In genomic region chr12:99383258-99383657, GRCh38 we compare ENCODE assay signal across 25 cellular contexts.
"Had no signal": no experiment of that assay in that cellular context is flagged by ENCODE, and none has a peak within 500 bp of the region (broad histone marks: within the 10 kb centered on the region; RNA-seq: fewer than 3 reads in every experiment).

No MANE protein-coding gene starts in this region.

- H2AFZ ChIP-seq: hepatocyte had no signal

- DNase-seq: activated CD4-positive, alpha-beta memory T cell treated with anti-CD3 and anti-CD28 coated beads for 36 hours; activated CD4-positive, alpha-beta T cell treated with anti-CD3 and anti-CD28 coated beads for 48 hours; activated effector memory CD4-positive, alpha-beta T cell treated with Interleukin-2 at 50 U/mL for 16 hours; activated naive CD4-positive, alpha-beta T cell treated with anti-CD3 and anti-CD28 coated beads for 36 hours; activated naive CD8-positive, alpha-beta T cell treated with anti-CD3 and anti-CD28 coated beads, Interleukin-2, amount 10 ng/mL, durations not matched to agents 7 days and 5 days; activated T-cell treated with anti-CD3 and anti-CD28 coated beads, Interleukin-2, amount 50 U/mL, for 48 hours; amniotic stem cell; cerebellar nuclear complex; glutamatergic neuron; immature natural killer cell; left ventricle myocardium inferior; naive thymus-derived CD8-positive, alpha-beta T cell; retina; sigmoid colon; stimulated activated CD4-positive, alpha-beta T cell treated with anti-CD3 and anti-CD28 coated beads, Interleukin-15, amount 100 ng/mL, for 24 hours; stimulated activated CD8-positive, alpha-beta memory T cell treated with anti-CD3 and anti-CD28 coated beads, Interleukin-4, amount 100 ng/mL, for 48 hours; stimulated activated naive B cell treated with anti-CD40 and anti-IgM and Interleukin-4, amounts not matched to agents 10 μg/mL and 1 μg/mL and 100 μg/mL, for 72 hours; testis had no signal

- H3K9me3 ChIP-seq: breast epithelium, esophagus muscularis mucosa, left ventricle myocardium inferior, sigmoid colon, testis, vagina had no signal

- H3K27me3 ChIP-seq: breast epithelium, esophagus muscularis mucosa, hepatocyte, sigmoid colon, testis, vagina had no signal

- ATAC-seq: naive thymus-derived CD8-positive, alpha-beta T cell; stimulated activated naive B cell treated with anti-CD40 and anti-IgM and Interleukin-4, amounts not matched to agents 10 μg/mL and 1 μg/mL and 100 μg/mL, for 72 hours had no signal

- H3K4me1 ChIP-seq: breast epithelium, left ventricle myocardium inferior, testis, vagina had no signal

- H3K4me2 ChIP-seq: hepatocyte, smooth muscle cell had no signal

- H3K4me3 ChIP-seq: breast epithelium, coronary artery, esophagus muscularis mucosa, hepatocyte, left ventricle myocardium inferior, sigmoid colon, smooth muscle cell, testis, vagina had no signal

- H3K27ac ChIP-seq: breast epithelium, coronary artery, esophagus muscularis mucosa, hepatocyte, left ventricle myocardium inferior, sigmoid colon, testis, vagina had no signal

- H3K79me2 ChIP-seq: hepatocyte had no signal

- FAIRE-seq: frontal cortex had no signal

- H3K36me3 ChIP-seq: breast epithelium, esophagus muscularis mucosa, left ventricle myocardium inferior, sigmoid colon, vagina had no signal
